In the genomic region with DNA sequence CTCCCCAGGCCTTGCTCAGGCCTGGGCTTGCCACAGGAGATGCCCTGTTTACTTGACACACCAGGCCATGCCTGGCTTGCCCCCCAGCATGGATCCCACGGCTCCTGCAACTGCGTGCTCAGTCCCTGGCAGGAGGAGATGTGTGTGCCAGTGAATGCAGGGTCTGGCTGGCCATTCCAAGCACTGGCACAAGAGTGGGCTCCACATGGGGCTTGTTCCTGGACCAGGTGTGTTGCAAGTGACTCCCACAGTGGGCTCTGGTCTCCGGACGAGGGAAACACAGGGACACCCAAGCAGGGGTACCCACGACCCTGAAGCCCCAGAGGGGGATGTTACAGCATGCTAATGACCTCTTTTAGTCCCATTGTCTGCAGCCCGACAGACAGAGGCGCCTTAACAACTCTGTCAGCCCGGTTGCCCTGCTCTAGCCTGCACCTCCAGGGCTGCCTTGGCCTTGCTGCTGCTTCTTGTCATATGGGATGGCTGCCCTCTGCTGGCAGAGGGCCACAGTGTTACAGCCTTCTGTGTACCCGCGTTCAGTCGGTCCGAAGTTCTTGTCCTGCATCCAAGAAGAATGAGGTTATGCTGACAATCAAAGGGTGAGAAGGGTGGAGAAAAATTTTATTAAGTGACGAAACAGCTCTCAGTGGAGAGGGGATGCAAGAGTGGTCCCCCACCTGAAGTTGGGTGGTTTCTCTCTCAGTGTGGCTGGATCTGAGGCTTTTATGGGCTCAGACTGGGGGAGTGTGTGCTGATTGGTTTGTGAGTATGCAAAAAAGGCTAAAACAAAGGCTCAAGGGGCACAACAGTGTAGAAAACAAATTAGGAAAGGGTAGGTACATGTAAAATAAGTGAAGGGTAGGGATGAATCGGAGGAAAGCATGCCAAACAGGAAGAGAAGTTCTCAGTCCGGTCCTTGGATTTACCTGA, we compare ENCODE assay signal across 8 cellular contexts.
DNase-seq lines count a peak whose midpoint lies in the region; ATAC-seq and TF ChIP-seq lines count a peak whose summit lies in the region.

No MANE protein-coding gene starts in this region.

- H3K14ac ChIP-seq in IMR-90 (replicated peaks; ENCODE audit: low read depth, low read length): no peak overlapping the region

- H3K9ac ChIP-seq in IMR-90 (ENCODE audit: low read depth, low read length): no peak overlapping the region
- no peak overlapping the region for H3K9ac ChIP-seq in neural progenitor cell

- H3K9me3 ChIP-seq in IMR-90 (ENCODE audit: control insufficient read depth, insufficient read depth, low read length) (no peaks in the 10 kb centered on the region), neural progenitor cell (ENCODE audit: low read depth) (no peaks in the 10 kb centered on the region)

- ATAC-seq in IMR-90 (ENCODE audit: low read depth): peak; percentile 40
- no peak for ATAC-seq in GM18520 (IDR thresholded peaks at IDR 0.05; ENCODE audit: unreplicated experiment)
- no peak for ATAC-seq in GM19463 (IDR thresholded peaks at IDR 0.05; ENCODE audit: unreplicated experiment)

- dilution Hi-C loops in IMR-90 (cut with HindIII; ENCODE audit: low sequenced_read_pairs, unreplicated experiment): no loop called here

- no peak overlapping the region for H3K4ac ChIP-seq in IMR-90 (ENCODE audit: low read depth, low read length)

- no peak overlapping the region for H2AK5ac ChIP-seq in IMR-90 (ENCODE audit: low read depth, low read length)

- H3K56ac ChIP-seq in IMR-90 (ENCODE audit: extremely low read depth, insufficient read depth, low read length): no peak overlapping the region

- H4K8ac ChIP-seq in IMR-90 (ENCODE audit: low read depth in 2 of 2, low read length in 2 of 2): no peak overlapping the region

- H3K4me3 ChIP-seq in IMR-90 (ENCODE audit: insufficient read depth, low read depth, low read length): no peak overlapping the region
- H3K4me3 ChIP-seq in neural progenitor cell: no peak overlapping the region

- H3K23ac ChIP-seq in IMR-90 (ENCODE audit: low read depth, low read length): no peak overlapping the region

- H3K36me3 Mint-ChIP-seq in neural progenitor cell: peaks cover 3% of the 10 kb centered on the region

- H3K9me3 Mint-ChIP-seq in neural progenitor cell: no peaks in the 10 kb centered on the region

- H3K79me2 ChIP-seq in neural progenitor cell (ENCODE audit: low read depth): no peaks in the 10 kb centered on the region

- H4K91ac ChIP-seq in IMR-90 (ENCODE audit: insufficient read depth, low read depth, low read length): no peak overlapping the region

- 40% methylated on average over 1 of the region's 15 CpGs; no CpG with 5 or more reads in 1 of the 2 experiments for WGBS in IMR-90 (ENCODE audit: extremely low coverage in 2 of 2, insufficient read length in 1 of 2), 2 experiments

- no peak overlapping the region for H2BK20ac ChIP-seq in IMR-90 (ENCODE audit: low read depth, low read length)

- no peak overlapping the region for H2BK15ac ChIP-seq in IMR-90 (ENCODE audit: low read depth, low read length)

- no peaks in the 10 kb centered on the region for H3K9me1 ChIP-seq in IMR-90 (ENCODE audit: insufficient read depth, low read length)

- no peak overlapping the region for H2AK9ac ChIP-seq in IMR-90 (replicated peaks; ENCODE audit: low read depth, low read length, poor library complexity)

- H2BK120ac ChIP-seq in IMR-90 (ENCODE audit: low read depth, low read length): no peak overlapping the region

- no peak overlapping the region for H3K4me2 ChIP-seq in IMR-90 (ENCODE audit: low read depth, low read length)
- H3K4me2 ChIP-seq in neural progenitor cell: no peak overlapping the region

- no peak overlapping the region for H2BK5ac ChIP-seq in IMR-90 (ENCODE audit: low read depth, low read length, poor library complexity, severe bottlenecking)

- H3K27me3 ChIP-seq in IMR-90 (ENCODE audit: control insufficient read depth, insufficient read depth, low read length): no peaks in the 10 kb centered on the region
- no peaks in the 10 kb centered on the region for H3K27me3 ChIP-seq in neural progenitor cell

- no peaks in the 10 kb centered on the region; the same call in 1 of the 2 replicates for H3K36me3 ChIP-seq in IMR-90 (ENCODE audit: control insufficient read depth, insufficient read depth, low read length)
- no peaks in the 10 kb centered on the region for H3K36me3 ChIP-seq in neural progenitor cell

- TF ChIP-seq POLR2A in IMR-90 (IDR thresholded peaks at IDR 0.05; ENCODE audit: low read depth, low read length) (no peak), erythroblast (IDR thresholded peaks at IDR 0.05; ENCODE audit: low read length) (no peak)

- H3K4me1 Mint-ChIP-seq in neural progenitor cell: no peaks in the 10 kb centered on the region

- intact Hi-C loops in IMR-90 (cut with micrococcal nuclease): loop anchor here (10.0 kb wide), 1 partner anchor 303 kb away; no protein-coding TSS in a partner anchor

- 0 out of 4 replicates have a peak, but pooled peaks cover 0 to 5% of the 10 kb centered on the region in 2 experiments for H3K79me1 ChIP-seq in IMR-90 (ENCODE audit: low read depth in 1 of 2, low read length in 2 of 2)

- no peak overlapping the region for H3K4me3 Mint-ChIP-seq in neural progenitor cell

- POLR2A ChIA-PET in IMR-90 (lab: Charles Lee; ENCODE audit: unreplicated experiment): no interaction called here

- H3K27ac ChIP-seq in IMR-90 (ENCODE audit: insufficient read depth, low read length) (no peak overlapping the region), neural progenitor cell (no peak overlapping the region)

- H3F3A ChIP-seq in neural progenitor cell (ENCODE audit: low read depth): no peaks in the 10 kb centered on the region

- H3K27me3 Mint-ChIP-seq in neural progenitor cell (ENCODE audit: insufficient read depth, low read depth): no peaks in the 10 kb centered on the region

- TF ChIP-seq RAD21 in IMR-90 (IDR thresholded peaks at IDR 0.05; ENCODE audit: low read length): peak; percentile 57

- H3K4me1 ChIP-seq in IMR-90 (ENCODE audit: control insufficient read depth, insufficient read depth, low read length): no peaks in the 10 kb centered on the region
- H3K4me1 ChIP-seq in neural progenitor cell: no peaks in the 10 kb centered on the region

- CTCF ChIA-PET in IMR-90 (lab: Yijun Ruan, JAX): no interaction called here

- BruUV-seq in IMR-90 (replicated peaks; lab: Mats Ljungman, UMichigan): no TSS peak

- H4K5ac ChIP-seq in IMR-90 (ENCODE audit: low read depth, low read length): no peak overlapping the region

- in situ Hi-C loops in IMR-90 (cut with MboI; ENCODE audit: low sequenced_read_pairs): no loop called here

- H2AFZ ChIP-seq in IMR-90 (replicated peaks; ENCODE audit: low read length, poor library complexity) (peak overlapping the region; percentile 29), neural progenitor cell (replicated peaks) (no peak overlapping the region)

- H4K20me1 ChIP-seq in IMR-90 (ENCODE audit: insufficient read depth, low read length) (no peaks in the 10 kb centered on the region; the same call in none of the 2 replicates), neural progenitor cell (ENCODE audit: low read depth) (peaks cover 6% of the 10 kb centered on the region)

- no peak overlapping the region for H3K18ac ChIP-seq in IMR-90 (ENCODE audit: low read depth, low read length)

- TF ChIP-seq CTCF in IMR-90 (conservative IDR thresholded peaks at IDR 0.05; ENCODE audit: low read depth, low read length) (peak; percentile 41), neural progenitor cell (IDR thresholded peaks at IDR 0.05) (peak; percentile 86)

- no peak overlapping the region for H3K27ac Mint-ChIP-seq in neural progenitor cell

- DNase-seq in GM04504 (ENCODE audit: low read depth): peak; percentile 5
- DNase-seq in IMR-90: peak; percentile 31
- peak; percentile 9 to 16 for DNase-seq in activated CD4-positive, alpha-beta T cell treated with anti-CD3 and anti-CD28 coated beads for 4 hours
- peak; percentile 78 to 84 for DNase-seq in erythroblast (lab: John Stamatoyannopoulos, UW)
- peak; percentile 87 for DNase-seq in neural progenitor cell (ENCODE audit: low spot score)
- no peak for DNase-seq in GM19238 (ENCODE audit: insufficient read length, low spot score)

TF ChIP-seq in IMR-90, 13 proteins besides CTCF, POLR2A, EP300 and RAD21:
- TF ChIP-seq SMC3 (IDR thresholded peaks at IDR 0.05; ENCODE audit: low read depth, low read length) (peak; percentile 55), MXI1 (IDR thresholded peaks at IDR 0.05; ENCODE audit: borderline replicate concordance, low read depth, low read length) (no peak)
